ENCODE assay signal across 8 cellular contexts in the genomic region with DNA sequence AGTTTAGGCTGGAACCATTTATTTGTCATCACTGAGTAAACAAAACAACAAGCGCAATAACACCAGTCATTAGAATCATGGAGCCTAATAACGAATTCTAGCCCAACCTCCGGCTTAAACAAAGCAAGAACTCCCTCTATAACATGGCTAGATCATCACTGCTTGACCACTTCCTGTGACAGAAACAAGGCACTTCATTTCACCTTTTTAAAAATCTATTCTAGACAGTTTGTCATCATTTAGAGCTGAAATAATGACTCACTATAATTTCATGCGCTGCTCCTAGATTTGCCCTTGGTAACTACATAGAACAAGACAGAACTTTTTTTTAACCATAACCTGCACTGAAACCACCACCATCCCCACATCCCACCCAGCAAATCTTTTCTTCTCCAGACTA.
DNase-seq lines count a peak whose midpoint lies in the region; ATAC-seq, FAIRE-seq and TF ChIP-seq lines count a peak whose summit lies in the region.

No MANE protein-coding gene starts in this region.

- H3K4me2 ChIP-seq in PC-3 (ENCODE audit: low read length): peak overlapping the region; percentile 39

- no peaks in the 10 kb centered on the region for H3K27me3 ChIP-seq in PC-3 (ENCODE audit: low read length)
- no peaks in the 10 kb centered on the region for H3K27me3 ChIP-seq in foreskin keratinocyte
- H3K27me3 ChIP-seq in sigmoid colon: no peaks in the 10 kb centered on the region

- no peaks in the 10 kb centered on the region for H3K36me3 ChIP-seq in PC-3 (ENCODE audit: low read depth, low read length)
- H3K36me3 ChIP-seq in sigmoid colon: no peaks in the 10 kb centered on the region

- no peaks in the 10 kb centered on the region for H3K9me3 ChIP-seq in PC-3 (ENCODE audit: low read length)
- no peaks in the 10 kb centered on the region for H3K9me3 ChIP-seq in sigmoid colon

- BruUV-seq in PC-3 (replicated peaks; lab: Mats Ljungman, UMichigan): no TSS peak

- H4K20me1 ChIP-seq in PC-3 (ENCODE audit: low read length): no peaks in the 10 kb centered on the region

- intact Hi-C loops in PC-3 (cut with micrococcal nuclease) (loop anchor here (1.0 to 10.0 kb wide), 3 partner anchors 9 to 196 kb away; no protein-coding TSS in a partner anchor), sigmoid colon (cut with DNase I) (no loop called here)

- no peak for TF ChIP-seq POLR2A in GM12892 (IDR thresholded peaks at IDR 0.05; ENCODE audit: low read depth, low read length)
- no peak for TF ChIP-seq POLR2A in sigmoid colon (IDR thresholded peaks at IDR 0.05)

- H3K4me1 ChIP-seq in PC-3 (ENCODE audit: insufficient read depth, low read length): peaks cover 18% of the 10 kb centered on the region
- peaks cover 29% of the 10 kb centered on the region for H3K4me1 ChIP-seq in foreskin keratinocyte
- no peaks in the 10 kb centered on the region for H3K4me1 ChIP-seq in sigmoid colon

- DNase-seq in GM12892 (ENCODE audit: insufficient read length): no peak
- DNase-seq in PC-3: peak; percentile 62
- DNase-seq in foreskin keratinocyte: peak in 1 of 2 donors; percentile 59
- no peak for DNase-seq in MV-4-11 (lab: John Stamatoyannopoulos, UW)
- no peak for DNase-seq in NCI-H1417 treated with DMSO at 0.1 percent for 48 hours (lab: John Stamatoyannopoulos, UW)
- no peak for DNase-seq in sigmoid colon

- H2AFZ ChIP-seq in PC-3 (ENCODE audit: low read length): no peak overlapping the region

- H3K4me3 ChIP-seq in PC-3 (ENCODE audit: low read length): no peak overlapping the region
- no peak overlapping the region for H3K4me3 ChIP-seq in sigmoid colon

- TF ChIP-seq CTCF in PC-3 (conservative IDR thresholded peaks at IDR 0.05; ENCODE audit: low read depth, low read length) (no peak), foreskin keratinocyte (conservative IDR thresholded peaks at IDR 0.05) (no peak), sigmoid colon (IDR thresholded peaks at IDR 0.05) (no peak)

- WGBS in sigmoid colon, 2 donors: 74 to 88% methylated on average over 4 of the region's 4 CpGs

- POLR2A ChIA-PET in PC-3 (lab: Charles Lee; ENCODE audit: unreplicated experiment): interaction anchor here (0.6 kb wide), 2 partner anchors 217 to 227 kb away, joined by 5 read pairs; no protein-coding TSS in a partner anchor

- ATAC-seq in GM21737 (IDR thresholded peaks at IDR 0.05; ENCODE audit: unreplicated experiment): peak; percentile 33
- peak; percentile 87 for ATAC-seq in PC-3
- peak; percentile 70 for ATAC-seq in foreskin keratinocyte
- ATAC-seq in GM18519 (IDR thresholded peaks at IDR 0.05; ENCODE audit: low FRiP score, unreplicated experiment): no peak

- peak overlapping the region; percentile 51 for H3K27ac ChIP-seq in PC-3 (ENCODE audit: low read length)
- no peak overlapping the region for H3K27ac ChIP-seq in foreskin keratinocyte
- no peak overlapping the region for H3K27ac ChIP-seq in sigmoid colon

- peak; percentile 61 for FAIRE-seq in GM12892 (lab: Jason Lieb, UNC)

- H3K9ac ChIP-seq in PC-3 (ENCODE audit: low read length): no peak overlapping the region

- no peaks in the 10 kb centered on the region for H3F3A ChIP-seq in PC-3 (ENCODE audit: low read length, unreplicated experiment)

- H3K9me2 ChIP-seq in PC-3 (replicated peaks; ENCODE audit: low read length): no peaks in the 10 kb centered on the region

- TF ChIP-seq EP300 in sigmoid colon (IDR thresholded peaks at IDR 0.05): no peak

- H3K79me2 ChIP-seq in PC-3 (ENCODE audit: low read length): peaks cover 76% of the 10 kb centered on the region

- CTCF ChIA-PET in PC-3 (lab: Charles Lee): interaction anchor here (0.6 to 0.9 kb wide), 2 partner anchors 82 to 86 kb away, joined by 3 read pairs; no protein-coding TSS in a partner anchor
